8 cellular contexts compared by ENCODE assay signal in genomic region chr2:155431004-155431507, GRCh38.
"Had no signal": no experiment of that assay in that cellular context is flagged by ENCODE, and none has a peak within 500 bp of the region (broad histone marks: within the 10 kb centered on the region; RNA-seq: fewer than 3 reads in every experiment).

No MANE protein-coding gene starts in this region.

- H3K36me3 ChIP-seq: HAP-1 had no signal

- H3K27ac ChIP-seq: HL-60 had no signal

- DNase-seq: H7, HFFc6, KG1 had no signal

- H3K4me3 ChIP-seq: GM23338, HAP-1 had no signal

- H3K9me3 ChIP-seq: HAP-1 had no signal

- FAIRE-seq: H1, HTR-8/SVneo had no signal
